Comparison of ENCODE assay signal across 8 cellular contexts in genomic region chr3:8963137-8963853, GRCh38.
A peak's percentile ranks its signal among the peaks of the same experiment; 100 is the strongest.
DNase-seq lines count a peak whose midpoint lies in the region; ATAC-seq and TF ChIP-seq lines count a peak whose summit lies in the region.

A gene with protein sequence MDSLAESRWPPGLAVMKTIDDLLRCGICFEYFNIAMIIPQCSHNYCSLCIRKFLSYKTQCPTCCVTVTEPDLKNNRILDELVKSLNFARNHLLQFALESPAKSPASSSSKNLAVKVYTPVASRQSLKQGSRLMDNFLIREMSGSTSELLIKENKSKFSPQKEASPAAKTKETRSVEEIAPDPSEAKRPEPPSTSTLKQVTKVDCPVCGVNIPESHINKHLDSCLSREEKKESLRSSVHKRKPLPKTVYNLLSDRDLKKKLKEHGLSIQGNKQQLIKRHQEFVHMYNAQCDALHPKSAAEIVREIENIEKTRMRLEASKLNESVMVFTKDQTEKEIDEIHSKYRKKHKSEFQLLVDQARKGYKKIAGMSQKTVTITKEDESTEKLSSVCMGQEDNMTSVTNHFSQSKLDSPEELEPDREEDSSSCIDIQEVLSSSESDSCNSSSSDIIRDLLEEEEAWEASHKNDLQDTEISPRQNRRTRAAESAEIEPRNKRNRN (minus strand): TSS chr3:8963472. CDS start chr3:8963385, 87 bp downstream.

- ATAC-seq in GM19025 (IDR thresholded peaks at IDR 0.05; ENCODE audit: low read depth, unreplicated experiment) (peak; percentile 93), HG03280 (IDR thresholded peaks at IDR 0.05; ENCODE audit: unreplicated experiment) (peak; percentile 93)
- ATAC-seq in central memory CD8-positive, alpha-beta T cell (replicated peaks; ENCODE audit: extremely low read depth, poor library complexity, severe bottlenecking), result peak; percentile 90

- H3K36me3 Mint-ChIP-seq in central memory CD8-positive, alpha-beta T cell (ENCODE audit: insufficient read depth), result peaks cover 20% of the 10 kb centered on the region

- DNase-seq in AG09319 (ENCODE audit: extremely low read depth, low read depth) (peak; percentile 71), NCI-H446 (lab: John Stamatoyannopoulos, UW) (peak; percentile 69 to 90), islet precursor cell (peak; percentile 96)
- DNase-seq in activated CD4-positive, CD25-positive, alpha-beta regulatory T cell (lab: John Stamatoyannopoulos, UW), result peak; percentile 82 to 88 (median 86)
- peak; percentile 86 to 88 for DNase-seq in central memory CD8-positive, alpha-beta T cell (ENCODE audit: low spot score in 2 of 2)
- DNase-seq in stimulated activated CD4-positive, alpha-beta T cell treated with anti-CD3 and anti-CD28 coated beads, Interleukin-12 subunit alpha, Interleukin-12 subunit beta, amount 100 ng/mL, for 4 hours, result peak; percentile 88

- H3K27me3 Mint-ChIP-seq in central memory CD8-positive, alpha-beta T cell, result peaks cover 9% of the 10 kb centered on the region

- H3K27ac Mint-ChIP-seq in central memory CD8-positive, alpha-beta T cell (ENCODE audit: low read depth), result peak within 1 kb of the TSS; percentile 99

- H3K4me1 Mint-ChIP-seq in central memory CD8-positive, alpha-beta T cell, result peaks cover 24% of the 10 kb centered on the region

- no peak for TF ChIP-seq CTCF in AG09319 (IDR thresholded peaks at IDR 0.05; ENCODE audit: low read depth, low read length)

- H3K4me3 Mint-ChIP-seq in central memory CD8-positive, alpha-beta T cell, result peak within 1 kb of the TSS; percentile 97

- no peaks in the 10 kb centered on the region for H3K9me3 Mint-ChIP-seq in central memory CD8-positive, alpha-beta T cell

Comparison
In these comparisons a context has a peak if more than half of its experiments do, and no peak if none do; other contexts are left out.
1. Peak in every context shown above with its lines: DNase-seq and ATAC-seq.